ENCODE assay signal across 8 cellular contexts in genomic region chr22:32202539-32203180, GRCh38. TPM values are rescaled to one million over a fixed set of nuclear protein-coding genes. Genes with fewer than 3 reads are reported as not detected.
DNase-seq lines count a peak whose midpoint lies in the region; ATAC-seq and TF ChIP-seq lines count a peak whose summit lies in the region.

No MANE protein-coding gene starts in this region.

- H3K9me3 ChIP-seq in gastroesophageal sphincter, result no peaks in the 10 kb centered on the region

- H3K9me3 Mint-ChIP-seq in activated T-cell treated with anti-CD3 and anti-CD28 coated beads, Interleukin-2, amount 50 U/mL, for 72 hours, result no peaks in the 10 kb centered on the region

- peaks cover 82% of the 10 kb centered on the region for H3K27me3 ChIP-seq in gastroesophageal sphincter

- peaks cover 0 to 10% (median 0%) of the 10 kb centered on the region in 3 donors for H3K4me1 ChIP-seq in gastroesophageal sphincter

- 10% methylated on average over 2 of the region's 29 CpGs; no CpG with 5 or more reads in 1 of the 2 donors for WGBS in gastroesophageal sphincter (ENCODE audit: low coverage in 1 of 2), 2 donors

- H3K4me3 Mint-ChIP-seq in activated T-cell treated with anti-CD3 and anti-CD28 coated beads, Interleukin-2, amount 50 U/mL, for 72 hours, result peak overlapping the region; percentile 75 to 88

- TF ChIP-seq CTCF in GM12872 (IDR thresholded peaks at IDR 0.05; ENCODE audit: insufficient read depth, low read depth, low read length), result peak; percentile 71
- peak in 3 of 4 experiments; percentile 9 to 42 (median 23) for TF ChIP-seq CTCF in gastroesophageal sphincter (IDR thresholded peaks at IDR 0.05)

- peaks cover 19% of the 10 kb centered on the region for H3K27me3 Mint-ChIP-seq in activated T-cell treated with anti-CD3 and anti-CD28 coated beads, Interleukin-2, amount 50 U/mL, for 72 hours (ENCODE audit: low read depth)

- no peaks in the 10 kb centered on the region for H3K36me3 Mint-ChIP-seq in activated T-cell treated with anti-CD3 and anti-CD28 coated beads, Interleukin-2, amount 50 U/mL, for 72 hours (ENCODE audit: insufficient read depth in 2 of 2)

- no peak for TF ChIP-seq EP300 in gastroesophageal sphincter (IDR thresholded peaks at IDR 0.05)

- no peaks in the 10 kb centered on the region for H3K36me3 ChIP-seq in gastroesophageal sphincter

- peak overlapping the region in 1 of 2 donors; percentile 25 for H3K4me3 ChIP-seq in gastroesophageal sphincter

- H3K4me1 Mint-ChIP-seq in activated T-cell treated with anti-CD3 and anti-CD28 coated beads, Interleukin-2, amount 50 U/mL, for 72 hours (ENCODE audit: low read depth), result peaks cover 48% of the 10 kb centered on the region

- no peak for TF ChIP-seq POLR2A in gastroesophageal sphincter (IDR thresholded peaks at IDR 0.05)

- peak in 1 of 2 donors; percentile 61 for ATAC-seq in activated T-cell treated with anti-CD3 and anti-CD28 coated beads, Interleukin-2, amount 50 U/mL, for 72 hours (replicated peaks in 1 of 2)
- ATAC-seq in gastroesophageal sphincter (no peak), GM18502 (IDR thresholded peaks at IDR 0.05; ENCODE audit: poor library complexity, unreplicated experiment) (no peak)

- H3K27ac Mint-ChIP-seq in activated T-cell treated with anti-CD3 and anti-CD28 coated beads, Interleukin-2, amount 50 U/mL, for 72 hours, result no peak overlapping the region

- DNase-seq in AG20443 (ENCODE audit: low spot score), result peak; percentile 41
- peak; percentile 27 for DNase-seq in NCI-H226
- peak; percentile 46 to 51 for DNase-seq in activated T-cell treated with anti-CD3 and anti-CD28 coated beads, Interleukin-2, amount 50 U/mL, for 72 hours
- DNase-seq in posterior cingulate gyrus, result peak in 7 of 10 donors; percentile 44 to 93 (median 62)
- no peak for DNase-seq in activated CD8-positive, alpha-beta memory T cell treated with anti-CD3 and anti-CD28 coated beads, Interleukin-2, amount 50 U/mL, for 48 hours

- intact Hi-C loops in posterior cingulate gyrus (cut with DNase I), result loop anchor here (10.0 kb wide), 1 partner anchor 62 kb away; no protein-coding TSS in a partner anchor

- H3K27ac ChIP-seq in gastroesophageal sphincter, result no peak overlapping the region

RNA-seq across cellular contexts. Expression of gene RFPL2, which starts 2.2 kb away (rescaled TPM):
- total RNA-seq in activated T-cell treated with anti-CD3 and anti-CD28 coated beads, Interleukin-2, amount 50 U/mL, for 72 hours, result under 1 TPM in 1 of 2 donors, not detected in 1; 0.50 TPM
- under 1 TPM in 1 of 4 donors, not detected in 3; 0.15 TPM for total RNA-seq in gastroesophageal sphincter

RNA-seq across cellular contexts. Expression of gene C22orf42, which starts 43.6 kb away (rescaled TPM):
- total RNA-seq in activated T-cell treated with anti-CD3 and anti-CD28 coated beads, Interleukin-2, amount 50 U/mL, for 72 hours, result not detected
- total RNA-seq in gastroesophageal sphincter, result not detected

RNA-seq across cellular contexts. Expression of gene SLC5A4, which starts 52.5 kb away (rescaled TPM):
- total RNA-seq in activated T-cell treated with anti-CD3 and anti-CD28 coated beads, Interleukin-2, amount 50 U/mL, for 72 hours, result not detected
- under 1 TPM in 2 of 4 donors, not detected in 2; 0.39 to 0.78 TPM for total RNA-seq in gastroesophageal sphincter
